In the genomic region with DNA sequence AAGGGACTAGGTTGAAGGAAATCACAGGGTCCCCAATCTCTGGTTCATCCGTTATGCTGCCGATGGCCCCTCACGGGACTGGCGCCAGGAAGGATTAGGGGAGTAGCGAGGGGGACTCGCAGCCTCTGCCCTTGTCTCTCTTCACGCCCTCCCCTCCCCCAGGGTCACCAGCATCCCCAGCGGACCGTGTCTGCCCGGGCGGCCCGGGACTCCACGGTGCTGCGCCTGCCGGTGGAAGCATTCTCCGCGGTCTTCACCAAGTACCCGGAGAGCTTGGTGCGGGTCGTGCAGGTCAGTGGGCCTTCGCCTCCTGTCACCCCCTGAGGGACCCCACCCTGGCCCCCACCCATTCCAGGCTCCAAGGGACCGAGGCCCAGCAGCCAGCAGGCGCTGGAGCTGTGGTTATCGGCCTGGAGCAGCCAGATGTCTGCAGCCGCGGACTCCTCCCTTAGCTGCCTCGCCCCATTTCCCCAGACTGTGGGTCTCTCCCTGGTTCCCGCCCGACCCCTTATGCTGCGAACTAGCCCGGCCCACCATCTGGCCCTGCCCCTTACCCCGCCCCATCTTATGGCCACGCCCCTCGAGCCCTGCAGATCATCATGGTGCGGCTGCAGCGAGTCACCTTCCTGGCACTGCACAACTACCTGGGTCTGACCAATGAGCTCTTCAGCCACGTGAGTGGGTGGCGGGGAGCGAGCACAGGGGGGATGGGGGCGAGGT, we compare ENCODE assay signal across 1 cellular context.
TF ChIP-seq lines count a peak whose summit lies in the region.

No MANE protein-coding gene starts in this region.

TF ChIP-seq in GM23338, 12 proteins besides CTCF, POLR2A, EP300 and RAD21 (continued from another document):
- TF ChIP-seq, protein P1, sequence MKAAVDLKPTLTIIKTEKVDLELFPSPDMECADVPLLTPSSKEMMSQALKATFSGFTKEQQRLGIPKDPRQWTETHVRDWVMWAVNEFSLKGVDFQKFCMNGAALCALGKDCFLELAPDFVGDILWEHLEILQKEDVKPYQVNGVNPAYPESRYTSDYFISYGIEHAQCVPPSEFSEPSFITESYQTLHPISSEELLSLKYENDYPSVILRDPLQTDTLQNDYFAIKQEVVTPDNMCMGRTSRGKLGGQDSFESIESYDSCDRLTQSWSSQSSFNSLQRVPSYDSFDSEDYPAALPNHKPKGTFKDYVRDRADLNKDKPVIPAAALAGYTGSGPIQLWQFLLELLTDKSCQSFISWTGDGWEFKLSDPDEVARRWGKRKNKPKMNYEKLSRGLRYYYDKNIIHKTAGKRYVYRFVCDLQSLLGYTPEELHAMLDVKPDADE (IDR thresholded peaks at IDR 0.05) = no peak
- TF ChIP-seq, protein P2, sequence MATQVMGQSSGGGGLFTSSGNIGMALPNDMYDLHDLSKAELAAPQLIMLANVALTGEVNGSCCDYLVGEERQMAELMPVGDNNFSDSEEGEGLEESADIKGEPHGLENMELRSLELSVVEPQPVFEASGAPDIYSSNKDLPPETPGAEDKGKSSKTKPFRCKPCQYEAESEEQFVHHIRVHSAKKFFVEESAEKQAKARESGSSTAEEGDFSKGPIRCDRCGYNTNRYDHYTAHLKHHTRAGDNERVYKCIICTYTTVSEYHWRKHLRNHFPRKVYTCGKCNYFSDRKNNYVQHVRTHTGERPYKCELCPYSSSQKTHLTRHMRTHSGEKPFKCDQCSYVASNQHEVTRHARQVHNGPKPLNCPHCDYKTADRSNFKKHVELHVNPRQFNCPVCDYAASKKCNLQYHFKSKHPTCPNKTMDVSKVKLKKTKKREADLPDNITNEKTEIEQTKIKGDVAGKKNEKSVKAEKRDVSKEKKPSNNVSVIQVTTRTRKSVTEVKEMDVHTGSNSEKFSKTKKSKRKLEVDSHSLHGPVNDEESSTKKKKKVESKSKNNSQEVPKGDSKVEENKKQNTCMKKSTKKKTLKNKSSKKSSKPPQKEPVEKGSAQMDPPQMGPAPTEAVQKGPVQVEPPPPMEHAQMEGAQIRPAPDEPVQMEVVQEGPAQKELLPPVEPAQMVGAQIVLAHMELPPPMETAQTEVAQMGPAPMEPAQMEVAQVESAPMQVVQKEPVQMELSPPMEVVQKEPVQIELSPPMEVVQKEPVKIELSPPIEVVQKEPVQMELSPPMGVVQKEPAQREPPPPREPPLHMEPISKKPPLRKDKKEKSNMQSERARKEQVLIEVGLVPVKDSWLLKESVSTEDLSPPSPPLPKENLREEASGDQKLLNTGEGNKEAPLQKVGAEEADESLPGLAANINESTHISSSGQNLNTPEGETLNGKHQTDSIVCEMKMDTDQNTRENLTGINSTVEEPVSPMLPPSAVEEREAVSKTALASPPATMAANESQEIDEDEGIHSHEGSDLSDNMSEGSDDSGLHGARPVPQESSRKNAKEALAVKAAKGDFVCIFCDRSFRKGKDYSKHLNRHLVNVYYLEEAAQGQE (IDR thresholded peaks at IDR 0.05; ENCODE audit: unreplicated experiment) = no peak
- TF ChIP-seq STAT1 (IDR thresholded peaks at IDR 0.05; ENCODE audit: unreplicated experiment) = no peak
